Comparison of ENCODE assay signal across 1 cellular context in the genomic region with DNA sequence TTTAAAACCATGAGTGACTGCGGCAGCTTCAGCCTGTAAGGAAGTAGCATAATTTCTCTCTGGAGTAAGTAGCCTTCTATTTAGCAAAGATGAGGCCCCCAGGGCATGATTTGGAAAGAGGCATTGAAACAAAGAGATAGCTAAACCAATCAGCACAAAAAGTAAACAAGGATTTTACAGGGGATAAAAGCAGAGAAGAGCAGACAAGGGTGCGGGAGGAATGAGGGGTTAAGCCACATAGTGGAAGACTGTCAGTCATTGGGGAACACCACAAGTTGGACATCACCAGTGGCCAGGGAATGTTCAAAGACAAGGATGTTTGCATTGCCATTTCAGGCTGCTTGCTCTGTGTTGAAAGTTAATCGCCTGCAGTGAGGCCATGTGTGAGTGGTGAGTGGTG.
TF ChIP-seq lines count a peak whose summit lies in the region.

No MANE protein-coding gene starts in this region.

TF ChIP-seq in SK-N-SH, 30 proteins besides CTCF, POLR2A, EP300 and RAD21 (continued from another document):
- TF ChIP-seq, protein P1, sequence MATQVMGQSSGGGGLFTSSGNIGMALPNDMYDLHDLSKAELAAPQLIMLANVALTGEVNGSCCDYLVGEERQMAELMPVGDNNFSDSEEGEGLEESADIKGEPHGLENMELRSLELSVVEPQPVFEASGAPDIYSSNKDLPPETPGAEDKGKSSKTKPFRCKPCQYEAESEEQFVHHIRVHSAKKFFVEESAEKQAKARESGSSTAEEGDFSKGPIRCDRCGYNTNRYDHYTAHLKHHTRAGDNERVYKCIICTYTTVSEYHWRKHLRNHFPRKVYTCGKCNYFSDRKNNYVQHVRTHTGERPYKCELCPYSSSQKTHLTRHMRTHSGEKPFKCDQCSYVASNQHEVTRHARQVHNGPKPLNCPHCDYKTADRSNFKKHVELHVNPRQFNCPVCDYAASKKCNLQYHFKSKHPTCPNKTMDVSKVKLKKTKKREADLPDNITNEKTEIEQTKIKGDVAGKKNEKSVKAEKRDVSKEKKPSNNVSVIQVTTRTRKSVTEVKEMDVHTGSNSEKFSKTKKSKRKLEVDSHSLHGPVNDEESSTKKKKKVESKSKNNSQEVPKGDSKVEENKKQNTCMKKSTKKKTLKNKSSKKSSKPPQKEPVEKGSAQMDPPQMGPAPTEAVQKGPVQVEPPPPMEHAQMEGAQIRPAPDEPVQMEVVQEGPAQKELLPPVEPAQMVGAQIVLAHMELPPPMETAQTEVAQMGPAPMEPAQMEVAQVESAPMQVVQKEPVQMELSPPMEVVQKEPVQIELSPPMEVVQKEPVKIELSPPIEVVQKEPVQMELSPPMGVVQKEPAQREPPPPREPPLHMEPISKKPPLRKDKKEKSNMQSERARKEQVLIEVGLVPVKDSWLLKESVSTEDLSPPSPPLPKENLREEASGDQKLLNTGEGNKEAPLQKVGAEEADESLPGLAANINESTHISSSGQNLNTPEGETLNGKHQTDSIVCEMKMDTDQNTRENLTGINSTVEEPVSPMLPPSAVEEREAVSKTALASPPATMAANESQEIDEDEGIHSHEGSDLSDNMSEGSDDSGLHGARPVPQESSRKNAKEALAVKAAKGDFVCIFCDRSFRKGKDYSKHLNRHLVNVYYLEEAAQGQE (IDR thresholded peaks at IDR 0.05; ENCODE audit: low read depth, low read length) = no peak
- TF ChIP-seq NFIC (IDR thresholded peaks at IDR 0.05; ENCODE audit: borderline replicate concordance) (no peak), FOXM1 (IDR thresholded peaks at IDR 0.05; ENCODE audit: low read depth) (no peak), MXI1 (IDR thresholded peaks at IDR 0.05; ENCODE audit: low read depth, low read length) (no peak), NRF1 (IDR thresholded peaks at IDR 0.05; ENCODE audit: low read depth, low read length) (no peak), EZH2phosphoT487 (IDR thresholded peaks at IDR 0.05; ENCODE audit: borderline replicate concordance, low read depth) (no peak), MEF2A (IDR thresholded peaks at IDR 0.05; ENCODE audit: borderline replicate concordance, low read depth) (no peak)
- TF ChIP-seq, protein P2, sequence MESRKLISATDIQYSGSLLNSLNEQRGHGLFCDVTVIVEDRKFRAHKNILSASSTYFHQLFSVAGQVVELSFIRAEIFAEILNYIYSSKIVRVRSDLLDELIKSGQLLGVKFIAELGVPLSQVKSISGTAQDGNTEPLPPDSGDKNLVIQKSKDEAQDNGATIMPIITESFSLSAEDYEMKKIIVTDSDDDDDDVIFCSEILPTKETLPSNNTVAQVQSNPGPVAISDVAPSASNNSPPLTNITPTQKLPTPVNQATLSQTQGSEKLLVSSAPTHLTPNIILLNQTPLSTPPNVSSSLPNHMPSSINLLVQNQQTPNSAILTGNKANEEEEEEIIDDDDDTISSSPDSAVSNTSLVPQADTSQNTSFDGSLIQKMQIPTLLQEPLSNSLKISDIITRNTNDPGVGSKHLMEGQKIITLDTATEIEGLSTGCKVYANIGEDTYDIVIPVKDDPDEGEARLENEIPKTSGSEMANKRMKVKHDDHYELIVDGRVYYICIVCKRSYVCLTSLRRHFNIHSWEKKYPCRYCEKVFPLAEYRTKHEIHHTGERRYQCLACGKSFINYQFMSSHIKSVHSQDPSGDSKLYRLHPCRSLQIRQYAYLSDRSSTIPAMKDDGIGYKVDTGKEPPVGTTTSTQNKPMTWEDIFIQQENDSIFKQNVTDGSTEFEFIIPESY (IDR thresholded peaks at IDR 0.05; ENCODE audit: borderline replicate concordance, low read depth) = no peak
- TF ChIP-seq, protein P3, sequence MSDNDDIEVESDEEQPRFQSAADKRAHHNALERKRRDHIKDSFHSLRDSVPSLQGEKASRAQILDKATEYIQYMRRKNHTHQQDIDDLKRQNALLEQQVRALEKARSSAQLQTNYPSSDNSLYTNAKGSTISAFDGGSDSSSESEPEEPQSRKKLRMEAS (IDR thresholded peaks at IDR 0.05; ENCODE audit: low read depth) = no peak
- TF ChIP-seq, protein P4, sequence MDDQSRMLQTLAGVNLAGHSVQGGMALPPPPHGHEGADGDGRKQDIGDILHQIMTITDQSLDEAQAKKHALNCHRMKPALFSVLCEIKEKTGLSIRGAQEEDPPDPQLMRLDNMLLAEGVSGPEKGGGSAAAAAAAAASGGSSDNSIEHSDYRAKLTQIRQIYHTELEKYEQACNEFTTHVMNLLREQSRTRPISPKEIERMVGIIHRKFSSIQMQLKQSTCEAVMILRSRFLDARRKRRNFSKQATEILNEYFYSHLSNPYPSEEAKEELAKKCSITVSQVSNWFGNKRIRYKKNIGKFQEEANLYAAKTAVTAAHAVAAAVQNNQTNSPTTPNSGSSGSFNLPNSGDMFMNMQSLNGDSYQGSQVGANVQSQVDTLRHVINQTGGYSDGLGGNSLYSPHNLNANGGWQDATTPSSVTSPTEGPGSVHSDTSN (IDR thresholded peaks at IDR 0.05) = no peak
